ENCODE assay signal across 11 cellular contexts in the genomic region with DNA sequence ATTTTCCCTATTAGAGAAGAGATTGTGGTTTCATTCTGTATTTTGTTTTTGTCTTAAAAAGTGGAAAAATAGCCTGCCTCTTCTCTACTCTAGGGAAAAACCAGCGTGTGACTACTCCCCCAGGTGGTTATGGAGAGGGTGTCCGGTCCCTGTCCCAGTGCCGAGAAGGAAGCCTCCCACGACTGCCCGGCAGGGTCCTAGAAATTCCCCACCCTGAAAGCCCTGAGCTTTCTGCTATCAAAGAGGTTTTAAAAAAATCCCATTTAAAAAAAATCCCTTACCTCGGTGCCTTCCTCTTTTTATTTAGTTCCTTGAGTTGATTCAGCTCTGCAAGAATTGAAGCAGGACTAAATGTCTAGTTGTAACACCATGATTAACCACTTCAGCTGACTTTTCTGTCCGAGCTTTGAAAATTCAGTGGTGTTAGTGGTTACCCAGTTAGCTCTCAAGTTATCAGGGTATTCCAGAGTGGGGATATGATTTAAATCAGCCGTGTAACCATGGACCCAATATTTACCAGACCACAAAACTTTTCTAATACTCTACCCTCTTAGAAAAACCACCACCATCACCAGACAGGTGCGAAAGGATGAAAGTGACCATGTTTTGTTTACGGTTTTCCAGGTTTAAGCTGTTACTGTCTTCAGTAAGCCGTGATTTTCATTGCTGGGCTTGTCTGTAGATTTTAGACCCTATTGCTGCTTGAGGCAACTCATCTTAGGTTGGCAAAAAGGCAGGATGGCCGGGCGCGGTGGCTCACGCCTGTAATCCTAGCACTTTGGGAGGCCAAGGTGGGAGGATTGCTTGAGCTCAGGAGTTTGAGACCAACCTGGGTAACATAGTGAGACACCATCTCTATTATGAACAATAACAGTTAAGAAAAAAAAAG.
DNase-seq lines count a peak whose midpoint lies in the region; TF ChIP-seq lines count a peak whose summit lies in the region.
"Had no signal": no experiment of that assay in that cellular context is flagged by ENCODE, and none has a peak within 500 bp of the region (broad histone marks: within the 10 kb centered on the region; RNA-seq: fewer than 3 reads in every experiment).

No MANE protein-coding gene starts in this region.

- H3K27me3 ChIP-seq in WERI-Rb-1 (ENCODE audit: insufficient read depth, low read depth, severe bottlenecking): peaks cover 100% of the 10 kb centered on the region

- DNase-seq in AG09309 (ENCODE audit: low read depth): no peak
- no peak for DNase-seq in GM12864 (ENCODE audit: low read depth)
- peak; percentile 42 for DNase-seq in WERI-Rb-1
- DNase-seq in medulla oblongata (ENCODE audit: extremely low spot score): peak; percentile 46
- no peak for DNase-seq in OCI-M2 (lab: John Stamatoyannopoulos, UW; ENCODE audit: unreplicated experiment)
- DNase-seq in putamen (ENCODE audit: low spot score): no peak
- DNase-seq in stimulated activated CD4-positive, alpha-beta T cell treated with anti-CD3 and anti-CD28 coated beads, Interleukin-4, amount 100 ng/mL, for 4 hours: no peak
- DNase-seq in germinal center (ENCODE audit: low spot score): no peak
- DNase-seq: cortex of kidney, NCI-H1105, SIG-M5 had no signal

- H3K27ac ChIP-seq in WERI-Rb-1: no peak overlapping the region

- H3K36me3 ChIP-seq in WERI-Rb-1: no peaks in the 10 kb centered on the region

- TF ChIP-seq CTCF in AG09309 (IDR thresholded peaks at IDR 0.05; ENCODE audit: control insufficient read depth, insufficient read depth, low read depth, low read length, missing control alignments) (peak; percentile 52), GM12864 (IDR thresholded peaks at IDR 0.05; ENCODE audit: low read depth, low read length, missing control alignments) (peak; percentile 33), WERI-Rb-1 (IDR thresholded peaks at IDR 0.05; ENCODE audit: low read depth, low read length) (peak; percentile 71)

- H3K9me3 ChIP-seq in WERI-Rb-1 (ENCODE audit: severe bottlenecking): peaks cover 14% of the 10 kb centered on the region

- H3K4me3 ChIP-seq in AG09309 (ENCODE audit: control insufficient read depth, low read depth, low read length) (no peak overlapping the region), GM12864 (ENCODE audit: low read depth, low read length) (no peak overlapping the region), WERI-Rb-1 (ENCODE audit: low read depth, low read length) (no peak overlapping the region)

Comparison
In these comparisons a context has a peak if more than half of its experiments do, and no peak if none do; other contexts are left out.
1. DNase-seq: peak in WERI-Rb-1 (single experiment) and medulla oblongata (single experiment); none in AG09309 (single experiment), GM12864 (single experiment), OCI-M2 (single experiment), putamen (single experiment), stimulated activated CD4-positive, alpha-beta T cell treated with anti-CD3 and anti-CD28 coated beads, Interleukin-4, amount 100 ng/mL, for 4 hours (0 of 2) and germinal center (single experiment).
2. Peak in every context shown above with its lines, with median percentiles within 50 percentile points of each other: CTCF ChIP-seq.